1 cellular context compared by ENCODE assay signal in genomic region chr12:132144115-132145071, GRCh38.
TF ChIP-seq lines count a peak whose summit lies in the region.

Gene DDX51 (minus strand): TSS chr12:132144319. CDS start chr12:132144296, 23 bp downstream.
Gene NOC4L (plus strand): TSS chr12:132144457. CDS start chr12:132144489, 32 bp downstream.

TF ChIP-seq in K562, 482 proteins besides CTCF, POLR2A, EP300 and RAD21 (continued from another document and continues in another):
- no peak for TF ChIP-seq BCOR (IDR thresholded peaks at IDR 0.05)
- no peak for TF ChIP-seq DDX20 (tag; IDR thresholded peaks at IDR 0.05; ENCODE audit: low read depth)
- peak; percentile 34; the same call in 1 of the 2 replicates for TF ChIP-seq ZBTB17 (CRISPR knock-in tag; IDR thresholded peaks at IDR 0.05)
- peak; percentile 100 for TF ChIP-seq MTA1 (IDR thresholded peaks at IDR 0.05; ENCODE audit: borderline replicate concordance)
- TF ChIP-seq ZNF77 (CRISPR knock-in tag; IDR thresholded peaks at IDR 0.05), result no peak
- TF ChIP-seq, protein P1, sequence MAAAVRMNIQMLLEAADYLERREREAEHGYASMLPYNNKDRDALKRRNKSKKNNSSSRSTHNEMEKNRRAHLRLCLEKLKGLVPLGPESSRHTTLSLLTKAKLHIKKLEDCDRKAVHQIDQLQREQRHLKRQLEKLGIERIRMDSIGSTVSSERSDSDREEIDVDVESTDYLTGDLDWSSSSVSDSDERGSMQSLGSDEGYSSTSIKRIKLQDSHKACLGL (CRISPR knock-in tag; IDR thresholded peaks at IDR 0.05; ENCODE audit: borderline replicate concordance, poor library complexity, severe bottlenecking), result peak; percentile 97
- peak; percentile 86; the same call in 1 of the 2 replicates for TF ChIP-seq GATAD2B (IDR thresholded peaks at IDR 0.05; ENCODE audit: borderline replicate concordance)
- no peak for TF ChIP-seq SMARCA4 (IDR thresholded peaks at IDR 0.05)
- TF ChIP-seq ZNF444 (CRISPR knock-in tag; IDR thresholded peaks at IDR 0.05), result no peak
- TF ChIP-seq TSHZ1 (CRISPR knock-in tag; IDR thresholded peaks at IDR 0.05), result no peak
- no peak for TF ChIP-seq BRF1 (IDR thresholded peaks at IDR 0.05; ENCODE audit: borderline replicate concordance, extremely low read depth, insufficient read length)
- no peak for TF ChIP-seq NFXL1 (CRISPR knock-in tag; IDR thresholded peaks at IDR 0.05)
- TF ChIP-seq COPS2 (conservative IDR thresholded peaks at IDR 0.05), result no peak
- peak; percentile 10 for TF ChIP-seq ATF2 (CRISPR knock-in tag; IDR thresholded peaks at IDR 0.05)
- no peak for TF ChIP-seq PYGO2 (tag; IDR thresholded peaks at IDR 0.05)
- peak; percentile 99 for TF ChIP-seq KHSRP (IDR thresholded peaks at IDR 0.05)
- TF ChIP-seq, protein P2, sequence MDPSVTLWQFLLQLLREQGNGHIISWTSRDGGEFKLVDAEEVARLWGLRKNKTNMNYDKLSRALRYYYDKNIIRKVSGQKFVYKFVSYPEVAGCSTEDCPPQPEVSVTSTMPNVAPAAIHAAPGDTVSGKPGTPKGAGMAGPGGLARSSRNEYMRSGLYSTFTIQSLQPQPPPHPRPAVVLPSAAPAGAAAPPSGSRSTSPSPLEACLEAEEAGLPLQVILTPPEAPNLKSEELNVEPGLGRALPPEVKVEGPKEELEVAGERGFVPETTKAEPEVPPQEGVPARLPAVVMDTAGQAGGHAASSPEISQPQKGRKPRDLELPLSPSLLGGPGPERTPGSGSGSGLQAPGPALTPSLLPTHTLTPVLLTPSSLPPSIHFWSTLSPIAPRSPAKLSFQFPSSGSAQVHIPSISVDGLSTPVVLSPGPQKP (CRISPR knock-in tag; IDR thresholded peaks at IDR 0.05), result no peak
- peak; percentile 95 for TF ChIP-seq POLR2G (IDR thresholded peaks at IDR 0.05; ENCODE audit: low read depth, low read length)
- TF ChIP-seq KLF10 (CRISPR knock-in tag; IDR thresholded peaks at IDR 0.05), result no peak
- no peak for TF ChIP-seq PCBP2 (IDR thresholded peaks at IDR 0.05; ENCODE audit: low read depth, low read length, poor library complexity, severe bottlenecking)
- TF ChIP-seq, protein P3, sequence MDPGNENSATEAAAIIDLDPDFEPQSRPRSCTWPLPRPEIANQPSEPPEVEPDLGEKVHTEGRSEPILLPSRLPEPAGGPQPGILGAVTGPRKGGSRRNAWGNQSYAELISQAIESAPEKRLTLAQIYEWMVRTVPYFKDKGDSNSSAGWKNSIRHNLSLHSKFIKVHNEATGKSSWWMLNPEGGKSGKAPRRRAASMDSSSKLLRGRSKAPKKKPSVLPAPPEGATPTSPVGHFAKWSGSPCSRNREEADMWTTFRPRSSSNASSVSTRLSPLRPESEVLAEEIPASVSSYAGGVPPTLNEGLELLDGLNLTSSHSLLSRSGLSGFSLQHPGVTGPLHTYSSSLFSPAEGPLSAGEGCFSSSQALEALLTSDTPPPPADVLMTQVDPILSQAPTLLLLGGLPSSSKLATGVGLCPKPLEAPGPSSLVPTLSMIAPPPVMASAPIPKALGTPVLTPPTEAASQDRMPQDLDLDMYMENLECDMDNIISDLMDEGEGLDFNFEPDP (CRISPR knock-in tag; IDR thresholded peaks at IDR 0.05), result no peak
- TF ChIP-seq ATF7 (IDR thresholded peaks at IDR 0.05), result peak; percentile 98
- no peak for TF ChIP-seq ZNF165 (CRISPR knock-in tag; IDR thresholded peaks at IDR 0.05; ENCODE audit: borderline replicate concordance)
- TF ChIP-seq USF1 (CRISPR knock-in tag; IDR thresholded peaks at IDR 0.05), result no peak; the same call in 1 of the 2 replicates
- TF ChIP-seq ZNF239 (CRISPR knock-in tag; IDR thresholded peaks at IDR 0.05), result no peak
- no peak for TF ChIP-seq SRSF1 (IDR thresholded peaks at IDR 0.05; ENCODE audit: low read depth, low read length)
- TF ChIP-seq ZNF12 (CRISPR knock-in tag; IDR thresholded peaks at IDR 0.05), result no peak
- TF ChIP-seq MTA2 (IDR thresholded peaks at IDR 0.05; ENCODE audit: low read depth), result no peak
- TF ChIP-seq, protein P4, sequence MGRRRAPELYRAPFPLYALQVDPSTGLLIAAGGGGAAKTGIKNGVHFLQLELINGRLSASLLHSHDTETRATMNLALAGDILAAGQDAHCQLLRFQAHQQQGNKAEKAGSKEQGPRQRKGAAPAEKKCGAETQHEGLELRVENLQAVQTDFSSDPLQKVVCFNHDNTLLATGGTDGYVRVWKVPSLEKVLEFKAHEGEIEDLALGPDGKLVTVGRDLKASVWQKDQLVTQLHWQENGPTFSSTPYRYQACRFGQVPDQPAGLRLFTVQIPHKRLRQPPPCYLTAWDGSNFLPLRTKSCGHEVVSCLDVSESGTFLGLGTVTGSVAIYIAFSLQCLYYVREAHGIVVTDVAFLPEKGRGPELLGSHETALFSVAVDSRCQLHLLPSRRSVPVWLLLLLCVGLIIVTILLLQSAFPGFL (CRISPR knock-in tag; IDR thresholded peaks at IDR 0.05), result no peak
- no peak for TF ChIP-seq ARNT (IDR thresholded peaks at IDR 0.05)
- no peak for TF ChIP-seq ETV1 (tag; conservative IDR thresholded peaks at IDR 0.05; ENCODE audit: low read depth)
- no peak for TF ChIP-seq DNMT1 (IDR thresholded peaks at IDR 0.05)
- TF ChIP-seq C11orf30 (IDR thresholded peaks at IDR 0.05; ENCODE audit: low read depth), result peak; percentile 100
- no peak for TF ChIP-seq MCM3 (IDR thresholded peaks at IDR 0.05)
- TF ChIP-seq NR2C1 (IDR thresholded peaks at IDR 0.05), result no peak
- TF ChIP-seq NR2C1 (tag; IDR thresholded peaks at IDR 0.05), result no peak
- TF ChIP-seq GABPB1 (CRISPR knock-in tag; IDR thresholded peaks at IDR 0.05), result peak; percentile 88
- TF ChIP-seq CREM (IDR thresholded peaks at IDR 0.05; ENCODE audit: low read depth), result peak; percentile 100
- no peak for TF ChIP-seq ZNF589 (CRISPR knock-in tag; IDR thresholded peaks at IDR 0.05; ENCODE audit: low read depth)
- TF ChIP-seq TRIM28 (IDR thresholded peaks at IDR 0.05), result no peak
- TF ChIP-seq ARID2 (IDR thresholded peaks at IDR 0.05), result no peak
- TF ChIP-seq HDAC1 (IDR thresholded peaks at IDR 0.05), result peak; percentile 36 to 98; a peak in 3 of 4 replicates
- TF ChIP-seq EGR1 (conservative IDR thresholded peaks at IDR 0.05), result peak; percentile 65
- TF ChIP-seq CREBBP (IDR thresholded peaks at IDR 0.05; ENCODE audit: low read depth, low read length), result no peak
- no peak for TF ChIP-seq PTBP1 (IDR thresholded peaks at IDR 0.05; ENCODE audit: low read depth, low read length)
- TF ChIP-seq, protein P5, sequence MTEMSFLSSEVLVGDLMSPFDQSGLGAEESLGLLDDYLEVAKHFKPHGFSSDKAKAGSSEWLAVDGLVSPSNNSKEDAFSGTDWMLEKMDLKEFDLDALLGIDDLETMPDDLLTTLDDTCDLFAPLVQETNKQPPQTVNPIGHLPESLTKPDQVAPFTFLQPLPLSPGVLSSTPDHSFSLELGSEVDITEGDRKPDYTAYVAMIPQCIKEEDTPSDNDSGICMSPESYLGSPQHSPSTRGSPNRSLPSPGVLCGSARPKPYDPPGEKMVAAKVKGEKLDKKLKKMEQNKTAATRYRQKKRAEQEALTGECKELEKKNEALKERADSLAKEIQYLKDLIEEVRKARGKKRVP (CRISPR knock-in tag; IDR thresholded peaks at IDR 0.05), result no peak
- TF ChIP-seq THRA (IDR thresholded peaks at IDR 0.05), result no peak
- TF ChIP-seq, protein P6, sequence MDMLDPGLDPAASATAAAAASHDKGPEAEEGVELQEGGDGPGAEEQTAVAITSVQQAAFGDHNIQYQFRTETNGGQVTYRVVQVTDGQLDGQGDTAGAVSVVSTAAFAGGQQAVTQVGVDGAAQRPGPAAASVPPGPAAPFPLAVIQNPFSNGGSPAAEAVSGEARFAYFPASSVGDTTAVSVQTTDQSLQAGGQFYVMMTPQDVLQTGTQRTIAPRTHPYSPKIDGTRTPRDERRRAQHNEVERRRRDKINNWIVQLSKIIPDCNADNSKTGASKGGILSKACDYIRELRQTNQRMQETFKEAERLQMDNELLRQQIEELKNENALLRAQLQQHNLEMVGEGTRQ (CRISPR knock-in tag; IDR thresholded peaks at IDR 0.05), result no peak
- TF ChIP-seq CCNT2 (IDR thresholded peaks at IDR 0.05; ENCODE audit: borderline replicate concordance, extremely low read depth, insufficient read length, low read depth, low read length), result peak; percentile 61
- TF ChIP-seq CHD4 (IDR thresholded peaks at IDR 0.05; ENCODE audit: insufficient read depth, insufficient replicate concordance, low read depth, low read length, poor library complexity, severe bottlenecking), result no peak
- no peak; the same call in 1 of the 2 replicates for TF ChIP-seq CGGBP1 (CRISPR knock-in tag; IDR thresholded peaks at IDR 0.05)
- TF ChIP-seq SMARCC2 (IDR thresholded peaks at IDR 0.05; ENCODE audit: low read depth), result no peak; the same call in 1 of the 2 replicates
- TF ChIP-seq ZNF212 (CRISPR knock-in tag; IDR thresholded peaks at IDR 0.05), result no peak
- no peak for TF ChIP-seq SFPQ (IDR thresholded peaks at IDR 0.05; ENCODE audit: low read depth, low read length)
- TF ChIP-seq SLC30A9 (CRISPR knock-in tag; IDR thresholded peaks at IDR 0.05), result no peak
- TF ChIP-seq, protein P7, sequence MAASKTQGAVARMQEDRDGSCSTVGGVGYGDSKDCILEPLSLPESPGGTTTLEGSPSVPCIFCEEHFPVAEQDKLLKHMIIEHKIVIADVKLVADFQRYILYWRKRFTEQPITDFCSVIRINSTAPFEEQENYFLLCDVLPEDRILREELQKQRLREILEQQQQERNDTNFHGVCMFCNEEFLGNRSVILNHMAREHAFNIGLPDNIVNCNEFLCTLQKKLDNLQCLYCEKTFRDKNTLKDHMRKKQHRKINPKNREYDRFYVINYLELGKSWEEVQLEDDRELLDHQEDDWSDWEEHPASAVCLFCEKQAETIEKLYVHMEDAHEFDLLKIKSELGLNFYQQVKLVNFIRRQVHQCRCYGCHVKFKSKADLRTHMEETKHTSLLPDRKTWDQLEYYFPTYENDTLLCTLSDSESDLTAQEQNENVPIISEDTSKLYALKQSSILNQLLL (CRISPR knock-in tag; IDR thresholded peaks at IDR 0.05; ENCODE audit: borderline replicate concordance), result no peak
